8 cellular contexts compared by ENCODE assay signal in genomic region chr17:20908373-20909273, GRCh38.
DNase-seq lines count a peak whose midpoint lies in the region; ATAC-seq and TF ChIP-seq lines count a peak whose summit lies in the region.

No MANE protein-coding gene starts in this region.

- DNase-seq in AG04449 (ENCODE audit: low read depth, low spot score), result no peak
- peak; percentile 92 for DNase-seq in NOMO-1 treated with dmso at 0.1 percent for 144 hours (lab: John Stamatoyannopoulos, UW; ENCODE audit: unreplicated experiment)
- DNase-seq in activated T-cell treated with anti-CD3 and anti-CD28 coated beads for 48 hours (ENCODE audit: low read depth), result peak; percentile 74
- peak; percentile 67 for DNase-seq in epithelial cell of esophagus (ENCODE audit: low read depth)
- DNase-seq in middle frontal gyrus (ENCODE audit: extremely low spot score, low spot score), result peak; percentile 86
- DNase-seq in stimulated activated CD8-positive, alpha-beta memory T cell treated with anti-CD3 and anti-CD28 coated beads, Interleukin-15, amount 100 ng/mL, for 48 hours (ENCODE audit: low read depth in 2 of 2), result peak; percentile 62 to 75

- TF ChIP-seq CTCF in AG04449 (IDR thresholded peaks at IDR 0.05; ENCODE audit: insufficient read depth, low read length, missing control alignments), result peak; percentile 78
- TF ChIP-seq CTCF in epithelial cell of esophagus (IDR thresholded peaks at IDR 0.05; ENCODE audit: insufficient read depth, low read depth, low read length, missing control alignments), result peak; percentile 64

- ATAC-seq in GM18907 (IDR thresholded peaks at IDR 0.05; ENCODE audit: unreplicated experiment), result peak; percentile 97
- peak; percentile 83 for ATAC-seq in HG03196 (IDR thresholded peaks at IDR 0.05; ENCODE audit: unreplicated experiment)

- POLR2A ChIA-PET in AG04449 (lab: Yijun Ruan, JAX), result no interaction called here

- H3K4me3 ChIP-seq in AG04449 (ENCODE audit: low read depth, low read length) (peak overlapping the region; percentile 63), epithelial cell of esophagus (ENCODE audit: low read length) (peak overlapping the region; percentile 50)

- CTCF ChIA-PET in AG04449 (lab: Yijun Ruan, JAX), result interaction anchor here (1.0 to 2.5 kb wide), 5 partner anchors 13 to 107 kb away, joined by 3 to 26 read pairs (median 4); no protein-coding TSS in a partner anchor
